Comparison of ENCODE assay signal across 10 cellular contexts in genomic region chr15:64892850-64893403, GRCh38. TPM values are rescaled to one million over a fixed set of nuclear protein-coding genes. Genes with fewer than 3 reads are reported as not detected.
DNase-seq lines count a peak whose midpoint lies in the region; ATAC-seq and TF ChIP-seq lines count a peak whose summit lies in the region.
"Had no signal": no experiment of that assay in that cellular context is flagged by ENCODE, and none has a peak within 500 bp of the region (broad histone marks: within the 10 kb centered on the region; RNA-seq: fewer than 3 reads in every experiment).

No MANE protein-coding gene starts in this region.

- H3K4me3 ChIP-seq in lower lobe of right lung (peak overlapping the region; percentile 46), suprapubic skin (no peak overlapping the region)
- H3K4me3 ChIP-seq: SJSA1 had no signal

- 93% methylated on average over 8 of the region's 8 CpGs for whole genome bisulfite sequencing in suprapubic skin

- peak overlapping the region; percentile 88 for H3K4me3 Mint-ChIP-seq in activated T-cell treated with anti-CD3 and anti-CD28 coated beads, Interleukin-2, amount 50 U/mL, for 4 hours

- TF ChIP-seq EP300 in suprapubic skin (IDR thresholded peaks at IDR 0.05), result no peak

- no peaks in the 10 kb centered on the region for H3K9me3 ChIP-seq in lower lobe of right lung
- H3K9me3 ChIP-seq in suprapubic skin, result no peaks in the 10 kb centered on the region
- H3K9me3 ChIP-seq: SJSA1 had no signal

- TF ChIP-seq CTCF in lower lobe of right lung (IDR thresholded peaks at IDR 0.05) (no peak), suprapubic skin (IDR thresholded peaks at IDR 0.05) (no peak)

- no peak for TF ChIP-seq POLR2A in suprapubic skin (IDR thresholded peaks at IDR 0.05)

- no peaks in the 10 kb centered on the region for H3K36me3 Mint-ChIP-seq in activated T-cell treated with anti-CD3 and anti-CD28 coated beads, Interleukin-2, amount 50 U/mL, for 4 hours (ENCODE audit: insufficient read depth)

- H3K36me3 ChIP-seq in lower lobe of right lung (no peaks in the 10 kb centered on the region), suprapubic skin (no peaks in the 10 kb centered on the region)
- H3K36me3 ChIP-seq: SJSA1 had no signal

- H3K27me3 ChIP-seq in lower lobe of right lung (ENCODE audit: low read depth) (no peaks in the 10 kb centered on the region), suprapubic skin (no peaks in the 10 kb centered on the region)
- H3K27me3 ChIP-seq: SJSA1 had no signal

- peaks cover 60% of the 10 kb centered on the region for H3K4me1 Mint-ChIP-seq in activated T-cell treated with anti-CD3 and anti-CD28 coated beads, Interleukin-2, amount 50 U/mL, for 4 hours (ENCODE audit: low read depth)

- intact Hi-C loops in lower lobe of right lung (cut with DNase I), result no loop called here

- no peaks in the 10 kb centered on the region for H3K27me3 Mint-ChIP-seq in activated T-cell treated with anti-CD3 and anti-CD28 coated beads, Interleukin-2, amount 50 U/mL, for 4 hours (ENCODE audit: low read depth)

- H3K27ac ChIP-seq in lower lobe of right lung (peak overlapping the region; percentile 91), suprapubic skin (peak overlapping the region; percentile 82)

- ATAC-seq in activated T-cell treated with anti-CD3 and anti-CD28 coated beads, Interleukin-2, amount 50 U/mL, for 4 hours, result peak in 1 of 2 donors; percentile 2
- ATAC-seq in lower lobe of right lung (peak; percentile 4 to 13), GM18511 (IDR thresholded peaks at IDR 0.05; ENCODE audit: unreplicated experiment) (no peak), HG03175 (IDR thresholded peaks at IDR 0.05; ENCODE audit: unreplicated experiment) (no peak)

- DNase-seq in activated CD4-positive, alpha-beta T cell treated with anti-CD3 and anti-CD28 coated beads for 48 hours, result peak; percentile 67
- DNase-seq in activated CD4-positive, alpha-beta T cell treated with anti-CD3 and anti-CD28 coated beads, Interleukin-2, amount 50 U/mL, for 4 hours, result no peak
- DNase-seq in activated T-cell treated with anti-CD3 and anti-CD28 coated beads, Interleukin-2, amount 50 U/mL, for 4 hours, result no peak
- DNase-seq in lower lobe of right lung, result peak; percentile 62
- no peak for DNase-seq in suprapubic skin (ENCODE audit: low spot score in 2 of 2)
- DNase-seq in iPS-NIHi11 (ENCODE audit: low spot score), result no peak
- DNase-seq: midbrain had no signal

- no peaks in the 10 kb centered on the region for H3K9me3 Mint-ChIP-seq in activated T-cell treated with anti-CD3 and anti-CD28 coated beads, Interleukin-2, amount 50 U/mL, for 4 hours

- peaks cover 65% of the 10 kb centered on the region for H3K4me1 ChIP-seq in lower lobe of right lung
- H3K4me1 ChIP-seq in suprapubic skin, result peaks cover 56% of the 10 kb centered on the region

RNA-seq across cellular contexts. Expression of gene ANKDD1A, which starts 18.8 kb away (rescaled TPM):
- 1 to 10 TPM in 2 of 3 donors, under 1 TPM in 1; 0.63 to 2.4 (median 1.4) TPM for total RNA-seq in activated T-cell treated with anti-CD3 and anti-CD28 coated beads, Interleukin-2, amount 50 U/mL, for 4 hours
- 5.0 TPM for total RNA-seq in lower lobe of right lung
- total RNA-seq in suprapubic skin, result 1 to 10 TPM; 2.1 to 3.6 (median 2.8) TPM

RNA-seq across cellular contexts. Expression of gene PLEKHO2, which starts 51.2 kb away (rescaled TPM):
- 10 to 100 TPM in 2 of 3 donors, 1 to 10 TPM in 1; 9.3 to 14.2 (median 13.0) TPM for total RNA-seq in activated T-cell treated with anti-CD3 and anti-CD28 coated beads, Interleukin-2, amount 50 U/mL, for 4 hours
- total RNA-seq in lower lobe of right lung (68.3 TPM), suprapubic skin (10 to 100 TPM in 1 of 4 donors, 1 to 10 TPM in 3; 6.7 to 13.8 (median 8.0) TPM)

Comparison
In these comparisons a context has a peak if more than half of its experiments do, and no peak if none do; other contexts are left out.
1. DNase-seq: peak in activated CD4-positive, alpha-beta T cell treated with anti-CD3 and anti-CD28 coated beads for 48 hours (single experiment) and lower lobe of right lung (single experiment); none in activated CD4-positive, alpha-beta T cell treated with anti-CD3 and anti-CD28 coated beads, Interleukin-2, amount 50 U/mL, for 4 hours (0 of 2), activated T-cell treated with anti-CD3 and anti-CD28 coated beads, Interleukin-2, amount 50 U/mL, for 4 hours (single experiment), suprapubic skin (0 of 2) and iPS-NIHi11 (single experiment).
2. ATAC-seq: peak in lower lobe of right lung (2 of 2); none in GM18511 (single experiment) and HG03175 (single experiment).